ENCODE assay signal across 9 cellular contexts in the genomic region with DNA sequence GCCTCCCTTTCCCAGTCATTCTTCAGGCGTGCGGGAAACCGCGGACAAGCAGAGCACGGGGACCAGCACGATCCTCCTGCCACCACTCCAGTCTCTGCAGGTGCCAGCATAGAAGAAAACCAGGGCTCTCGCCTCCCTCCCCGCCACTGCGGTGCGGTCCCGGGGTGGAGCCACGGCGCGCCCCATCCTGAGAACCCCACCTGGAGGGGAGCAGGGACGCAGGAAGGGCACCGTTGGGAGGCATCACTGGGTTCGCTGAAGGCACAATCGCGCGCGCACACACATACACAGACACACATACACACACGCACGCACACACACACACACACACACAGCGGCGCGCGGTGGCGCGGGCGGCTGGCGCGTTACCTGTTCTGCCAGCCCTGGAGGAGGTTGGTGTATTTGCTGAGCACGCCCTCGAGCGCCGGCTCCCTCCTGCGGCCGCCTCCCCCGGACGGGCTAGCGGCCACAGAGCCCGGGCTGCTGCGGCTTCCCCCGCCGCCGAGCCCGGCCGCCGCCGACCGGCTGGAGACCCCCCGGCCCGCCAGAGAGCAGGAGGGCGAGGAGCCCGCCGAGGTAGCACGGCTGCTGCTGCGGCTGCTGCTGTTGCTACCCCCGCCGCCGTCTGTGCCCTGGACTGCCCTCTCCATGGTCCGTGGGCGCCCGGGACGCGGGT. TPM values are rescaled to one million over a fixed set of nuclear protein-coding genes. Genes with fewer than 3 reads are reported as not detected.
DNase-seq lines count a peak whose midpoint lies in the region; ATAC-seq, FAIRE-seq and TF ChIP-seq lines count a peak whose summit lies in the region.
"Had no signal": no experiment of that assay in that cellular context is flagged by ENCODE, and none has a peak within 500 bp of the region (broad histone marks: within the 10 kb centered on the region; RNA-seq: fewer than 3 reads in every experiment).

No MANE protein-coding gene starts in this region.

- no peaks in the 10 kb centered on the region for H3K9me3 ChIP-seq in CD8-positive, alpha-beta T cell (ENCODE audit: low read length)
- H3K9me3 ChIP-seq in GM23248 (ENCODE audit: low read depth), result no peaks in the 10 kb centered on the region
- H3K9me3 ChIP-seq in endocrine pancreas (ENCODE audit: control insufficient read depth, low read length), result no peaks in the 10 kb centered on the region
- no peaks in the 10 kb centered on the region for H3K9me3 ChIP-seq in mononuclear cell (ENCODE audit: low read depth, low read length)
- no peaks in the 10 kb centered on the region for H3K9me3 ChIP-seq in subcutaneous abdominal adipose tissue (ENCODE audit: control insufficient read depth in 5 of 5, low read length in 5 of 5)

- FAIRE-seq in D721Med (lab: Jason Lieb, UNC), result no peak

- TF ChIP-seq CTCF in CD8-positive, alpha-beta T cell (IDR thresholded peaks at IDR 0.05), result no peak
- no peak for TF ChIP-seq CTCF in D721Med (IDR thresholded peaks at IDR 0.05; ENCODE audit: insufficient read depth, missing control alignments)

- H3K36me3 Mint-ChIP-seq in CD8-positive, alpha-beta T cell, result no peaks in the 10 kb centered on the region

- no peaks in the 10 kb centered on the region for H3K9me3 Mint-ChIP-seq in CD8-positive, alpha-beta T cell

- intact Hi-C loops in CD8-positive, alpha-beta T cell (cut with DNase I, micrococcal nuclease), result no loop called here

- in situ Hi-C loops in GM23248 (cut with MboI), result no loop called here

- peaks cover 10% of the 10 kb centered on the region for H3K27me3 ChIP-seq in CD8-positive, alpha-beta T cell (ENCODE audit: insufficient read depth, low read length)
- H3K27me3 ChIP-seq in GM23248 (replicated peaks; ENCODE audit: insufficient read depth) (0 out of 2 replicates have a peak, but pooled peaks cover under 1% of the 10 kb centered on the region), endocrine pancreas (ENCODE audit: control insufficient read depth, insufficient read depth, low read length) (no peaks in the 10 kb centered on the region), mononuclear cell (ENCODE audit: insufficient read depth, low read length) (peaks cover 56% of the 10 kb centered on the region), subcutaneous abdominal adipose tissue (ENCODE audit: control insufficient read depth in 5 of 5, insufficient read depth in 4 of 5, low read length in 5 of 5) (peaks cover 0 to 4% (median 0%) of the 10 kb centered on the region in 5 donors)

- H3K4me1 ChIP-seq in CD8-positive, alpha-beta T cell (ENCODE audit: insufficient read depth, low read length), result peaks cover 15% of the 10 kb centered on the region
- H3K4me1 ChIP-seq in GM23248 (ENCODE audit: insufficient read depth) (no peaks in the 10 kb centered on the region), endocrine pancreas (ENCODE audit: control insufficient read depth, insufficient read depth, low read length) (no peaks in the 10 kb centered on the region), mononuclear cell (ENCODE audit: insufficient read depth, low read length) (peaks cover 24% of the 10 kb centered on the region), subcutaneous abdominal adipose tissue (ENCODE audit: control insufficient read depth in 5 of 5, insufficient read depth in 5 of 5, low read length in 5 of 5) (peaks cover 0 to 29% (median 19%) of the 10 kb centered on the region in 5 donors)

- peak overlapping the region; percentile 74 for H3K4me2 ChIP-seq in GM23248 (ENCODE audit: unreplicated experiment)
- H3K4me2 ChIP-seq: KMS-11 had no signal

- peak in 6 of 7 experiments; percentile 3 to 50 (median 28) for DNase-seq in CD8-positive, alpha-beta T cell
- DNase-seq in GM23248 (peak; percentile 62), NCI-H2029 (lab: John Stamatoyannopoulos, UW) (peak; percentile 67), D721Med (ENCODE audit: insufficient read length, low spot score) (no peak)
- peak; percentile 15 to 19 for DNase-seq in activated CD4-positive, alpha-beta T cell treated with anti-CD3 and anti-CD28 coated beads, Interleukin-2, amount 50 U/mL, for 24 hours (ENCODE audit: low read depth in 1 of 2, low spot score in 1 of 2)

- H3K4me3 Mint-ChIP-seq in CD8-positive, alpha-beta T cell, result peak overlapping the region; percentile 84

- no peaks in the 10 kb centered on the region for H3K36me3 ChIP-seq in CD8-positive, alpha-beta T cell (ENCODE audit: insufficient read depth, low read length)
- H3K36me3 ChIP-seq in GM23248 (ENCODE audit: low read depth) (no peaks in the 10 kb centered on the region), endocrine pancreas (ENCODE audit: control insufficient read depth, insufficient read depth, low read length) (no peaks in the 10 kb centered on the region), subcutaneous abdominal adipose tissue (ENCODE audit: control insufficient read depth in 5 of 5, insufficient read depth in 5 of 5, low read length in 5 of 5) (no peaks in the 10 kb centered on the region)

- H3K4me3 ChIP-seq in CD8-positive, alpha-beta T cell (ENCODE audit: low read depth, low read length), result peak overlapping the region; percentile 66
- peak overlapping the region; percentile 78 for H3K4me3 ChIP-seq in GM23248
- peak overlapping the region; percentile 44 for H3K4me3 ChIP-seq in endocrine pancreas (ENCODE audit: control insufficient read depth, insufficient read depth, low read length)
- H3K4me3 ChIP-seq in mononuclear cell (ENCODE audit: low read length), result peak overlapping the region; percentile 44
- peak overlapping the region; percentile 79 to 93 (median 81) for H3K4me3 ChIP-seq in subcutaneous abdominal adipose tissue (ENCODE audit: low read depth in 1 of 5, low read length in 5 of 5)

- peak; percentile 38 for ATAC-seq in CD8-positive, alpha-beta T cell

- CTCF ChIA-PET in CD8-positive, alpha-beta T cell (lab: Charles Lee), result interaction anchor here (2.2 kb wide), 1 partner anchor 164 kb away, joined by 6 read pairs; no protein-coding TSS in a partner anchor

- no peaks in the 10 kb centered on the region for H3K79me2 ChIP-seq in GM23248 (ENCODE audit: insufficient read depth)

- H3K27ac Mint-ChIP-seq in CD8-positive, alpha-beta T cell, result no peak overlapping the region

- H3F3A ChIP-seq in GM23248 (ENCODE audit: insufficient read depth), result 0 out of 2 replicates have a peak, but pooled peaks cover 6% of the 10 kb centered on the region

- POLR2A ChIA-PET in CD8-positive, alpha-beta T cell (lab: Charles Lee), result no interaction called here

- 0 to 1% methylated on average over 50 to 51 of the region's 66 CpGs for WGBS in GM23248 (ENCODE audit: low coverage in 1 of 2, low lambda C conversion rate in 2 of 2, missing lambda C conversion rate in 2 of 2), 2 experiments

- H3K9ac ChIP-seq in GM23248 (peak overlapping the region; percentile 54), endocrine pancreas (ENCODE audit: control insufficient read depth, insufficient read depth, low read length) (peak overlapping the region; percentile 31), subcutaneous abdominal adipose tissue (ENCODE audit: low read length in 5 of 5) (peak overlapping the region in 3 of 5 donors; percentile 46 to 64 (median 64))
- H3K9ac ChIP-seq: KMS-11 had no signal

- no peak overlapping the region for H3K27ac ChIP-seq in CD8-positive, alpha-beta T cell (ENCODE audit: low read depth, low read length)
- H3K27ac ChIP-seq in GM23248 (no peak overlapping the region), subcutaneous abdominal adipose tissue (ENCODE audit: low read depth, low read length) (peak overlapping the region; percentile 52)
- H3K27ac ChIP-seq: KMS-11 had no signal

- H4K20me1 ChIP-seq in GM23248 (ENCODE audit: insufficient read depth), result no peaks in the 10 kb centered on the region

- peaks cover 15% of the 10 kb centered on the region for H3K4me1 Mint-ChIP-seq in CD8-positive, alpha-beta T cell (ENCODE audit: low read depth)

- peaks cover 54% of the 10 kb centered on the region for H3K27me3 Mint-ChIP-seq in CD8-positive, alpha-beta T cell (ENCODE audit: low read depth)

- no peaks in the 10 kb centered on the region for H3K9me2 ChIP-seq in GM23248 (ENCODE audit: insufficient read depth)

- H2AFZ ChIP-seq in GM23248, result peak overlapping the region; percentile 70

RNA-seq across cellular contexts. Expression of a gene that starts 0.4 kb away (rescaled TPM):
- under 1 TPM; 0.83 to 0.92 TPM for total RNA-seq in CD8-positive, alpha-beta T cell
- total RNA-seq in GM23248 (2014; rRNA removed; shearing (Covaris generic)), result 3.5 and 8.1 TPM in 2 replicates
- 0.95 and 2.4 TPM in 2 replicates for polyA plus RNA-seq in GM23248 (2016; fragmentation: Nextera tagmentation; extraction: Ambion mirVana)
- total RNA-seq in mononuclear cell, result 7.6 TPM

RNA-seq across cellular contexts. Expression of a gene that starts 0.9 kb away (rescaled TPM):
- total RNA-seq in CD8-positive, alpha-beta T cell, result not detected
- total RNA-seq in GM23248 (2014; rRNA removed; shearing (Covaris generic)), result 0.43 TPM in 1 of 2 replicates, not detected in the other
- polyA plus RNA-seq in GM23248 (2016; fragmentation: Nextera tagmentation; extraction: Ambion mirVana), result 0.08 TPM in 2 replicates
- total RNA-seq in mononuclear cell, result 0.52 TPM
